Comparison of ENCODE assay signal across 8 cellular contexts in genomic region chr3:69087030-69087791, GRCh38. TPM values are rescaled to one million over a fixed set of nuclear protein-coding genes. Genes with fewer than 3 reads are reported as not detected.
DNase-seq lines count a peak whose midpoint lies in the region; ATAC-seq, FAIRE-seq and TF ChIP-seq lines count a peak whose summit lies in the region.
"Had no signal": no experiment of that assay in that cellular context is flagged by ENCODE, and none has a peak within 500 bp of the region (broad histone marks: within the 10 kb centered on the region; RNA-seq: fewer than 3 reads in every experiment).

No MANE protein-coding gene starts in this region.

- H3K4me1 Mint-ChIP-seq in IgD-negative memory B cell (peaks cover 48 to 66% (median 64%) of the 10 kb centered on the region in 3 donors), endothelial cell (ENCODE audit: unreplicated experiment) (peaks cover 61% of the 10 kb centered on the region)
- peaks cover 75% of the 10 kb centered on the region for H3K4me1 Mint-ChIP-seq in activated naive CD8-positive, alpha-beta T cell treated with anti-CD3 and anti-CD28 coated beads, Interleukin-2, amount 50 U/mL, for 24 hours

- dilution Hi-C loops in keratinocyte (cut with MboI; ENCODE audit: extremely low pct_ligation_motif_present, low sequenced_read_pairs) = no loop called here

- no peaks in the 10 kb centered on the region for H3K9me1 ChIP-seq in keratinocyte (ENCODE audit: control insufficient read depth, extremely low read depth, insufficient read depth, low read length)

- H3K27me3 Mint-ChIP-seq in IgD-negative memory B cell = no peaks in the 10 kb centered on the region
- H3K27me3 Mint-ChIP-seq in activated naive CD8-positive, alpha-beta T cell treated with anti-CD3 and anti-CD28 coated beads, Interleukin-2, amount 50 U/mL, for 24 hours = no peaks in the 10 kb centered on the region
- H3K27me3 Mint-ChIP-seq in endothelial cell (ENCODE audit: unreplicated experiment) = peaks cover 9% of the 10 kb centered on the region

- peak overlapping the region; percentile 87 for H3K4me2 ChIP-seq in keratinocyte (ENCODE audit: control insufficient read depth, extremely low read depth, insufficient read depth, low read depth, low read length)

- H3K4me3 Mint-ChIP-seq in IgD-negative memory B cell = peak overlapping the region; percentile 31 to 81 (median 68)
- peak overlapping the region; percentile 74 for H3K4me3 Mint-ChIP-seq in activated naive CD8-positive, alpha-beta T cell treated with anti-CD3 and anti-CD28 coated beads, Interleukin-2, amount 50 U/mL, for 24 hours
- no peak overlapping the region for H3K4me3 Mint-ChIP-seq in endothelial cell (ENCODE audit: unreplicated experiment)

- H2AFZ ChIP-seq in keratinocyte (ENCODE audit: control insufficient read depth, low read length) = no peak overlapping the region

- peak overlapping the region; percentile 34 to 90 (median 74) for H3K4me3 ChIP-seq in keratinocyte (ENCODE audit: control insufficient read depth in 2 of 3, extremely low read depth in 1 of 3, insufficient read depth in 2 of 3, low read depth in 1 of 3, low read length in 3 of 3)
- H3K4me3 ChIP-seq in subcutaneous abdominal adipose tissue (ENCODE audit: low read depth in 1 of 5, low read length in 5 of 5) = peak overlapping the region in 3 of 5 donors; percentile 29 to 98 (median 97)

- H3K9me3 ChIP-seq in keratinocyte (ENCODE audit: control insufficient read depth, low read depth, low read length) = no peaks in the 10 kb centered on the region
- no peaks in the 10 kb centered on the region for H3K9me3 ChIP-seq in subcutaneous abdominal adipose tissue (ENCODE audit: control insufficient read depth in 5 of 5, low read length in 5 of 5)

- FAIRE-seq in keratinocyte (lab: Jason Lieb, UNC) = no peak

- H3K79me2 ChIP-seq in keratinocyte (ENCODE audit: control insufficient read depth, insufficient read depth, low read length) = peaks cover 50% of the 10 kb centered on the region

- no peak for DNase-seq in activated naive CD8-positive, alpha-beta T cell treated with anti-CD3 and anti-CD28 coated beads, Interleukin-2, amount 50 U/mL, for 24 hours
- DNase-seq in keratinocyte (ENCODE audit: low read depth, low spot score) (no peak), endothelial cell (ENCODE audit: low spot score) (no peak), Ammon's horn (ENCODE audit: low spot score) (no peak)

- no peak for ATAC-seq in activated naive CD8-positive, alpha-beta T cell treated with anti-CD3 and anti-CD28 coated beads, Interleukin-2, amount 50 U/mL, for 24 hours
- ATAC-seq in GM19467 (IDR thresholded peaks at IDR 0.05; ENCODE audit: unreplicated experiment) = no peak

- H3K9me3 Mint-ChIP-seq in IgD-negative memory B cell (no peaks in the 10 kb centered on the region), endothelial cell (ENCODE audit: unreplicated experiment) (no peaks in the 10 kb centered on the region)
- H3K9me3 Mint-ChIP-seq in activated naive CD8-positive, alpha-beta T cell treated with anti-CD3 and anti-CD28 coated beads, Interleukin-2, amount 50 U/mL, for 24 hours = no peaks in the 10 kb centered on the region

- H3K27ac Mint-ChIP-seq in IgD-negative memory B cell = peak overlapping the region in 1 of 3 donors; percentile 78
- peak overlapping the region; percentile 74 for H3K27ac Mint-ChIP-seq in activated naive CD8-positive, alpha-beta T cell treated with anti-CD3 and anti-CD28 coated beads, Interleukin-2, amount 50 U/mL, for 24 hours
- no peak overlapping the region for H3K27ac Mint-ChIP-seq in endothelial cell (ENCODE audit: unreplicated experiment)

- peak overlapping the region; percentile 90 for H3K9ac ChIP-seq in keratinocyte (ENCODE audit: control insufficient read depth, extremely low read depth, insufficient read depth, low read length)
- H3K9ac ChIP-seq in subcutaneous abdominal adipose tissue (ENCODE audit: low read length in 5 of 5) = peak overlapping the region; percentile 48 to 98 (median 62)

- H3K36me3 ChIP-seq in keratinocyte (ENCODE audit: control insufficient read depth in 2 of 2, extremely low read depth in 1 of 2, insufficient read depth in 2 of 2, low read length in 2 of 2) (peaks cover 2 to 3% of the 10 kb centered on the region in 2 experiments), subcutaneous abdominal adipose tissue (ENCODE audit: control insufficient read depth in 5 of 5, insufficient read depth in 5 of 5, low read length in 5 of 5) (peaks cover 0 to 4% (median 0%) of the 10 kb centered on the region in 5 donors)

- no peak for TF ChIP-seq CTCF in keratinocyte (optimal IDR thresholded peaks at IDR 0.05 in 1 of 3, IDR thresholded peaks at IDR 0.05 in 1 of 3, conservative IDR thresholded peaks at IDR 0.05 in 1 of 3; ENCODE audit: extremely low read depth in 1 of 3, insufficient read depth in 2 of 3, low read length in 3 of 3)
- no peak for TF ChIP-seq CTCF in endothelial cell (IDR thresholded peaks at IDR 0.05; ENCODE audit: unreplicated experiment)

- H3K36me3 Mint-ChIP-seq in IgD-negative memory B cell (peaks cover 2% of the 10 kb centered on the region), endothelial cell (ENCODE audit: low read depth, unreplicated experiment) (peaks cover 2% of the 10 kb centered on the region)
- H3K36me3 Mint-ChIP-seq in activated naive CD8-positive, alpha-beta T cell treated with anti-CD3 and anti-CD28 coated beads, Interleukin-2, amount 50 U/mL, for 24 hours (ENCODE audit: low read depth) = peaks cover 21% of the 10 kb centered on the region

- peaks cover 84% of the 10 kb centered on the region for H3K4me1 ChIP-seq in keratinocyte (ENCODE audit: control insufficient read depth, extremely low read depth, insufficient read depth, low read length)
- H3K4me1 ChIP-seq in subcutaneous abdominal adipose tissue (ENCODE audit: control insufficient read depth in 5 of 5, insufficient read depth in 5 of 5, low read length in 5 of 5) = peaks cover 10 to 87% (median 81%) of the 10 kb centered on the region in 5 donors

- H3K27me3 ChIP-seq in keratinocyte (ENCODE audit: control insufficient read depth, extremely low read depth, insufficient read depth, low read length) = no peaks in the 10 kb centered on the region
- no peaks in the 10 kb centered on the region for H3K27me3 ChIP-seq in subcutaneous abdominal adipose tissue (ENCODE audit: control insufficient read depth in 5 of 5, insufficient read depth in 4 of 5, low read length in 5 of 5)

- H4K20me1 ChIP-seq in keratinocyte (ENCODE audit: control insufficient read depth, extremely low read depth, insufficient read depth, low read length) = no peaks in the 10 kb centered on the region

- H3K27ac ChIP-seq in keratinocyte (ENCODE audit: control insufficient read depth, insufficient read depth, low read length) (peak overlapping the region; percentile 94), subcutaneous abdominal adipose tissue (ENCODE audit: low read depth, low read length) (peak overlapping the region; percentile 99)

RNA-seq across cellular contexts. Expression of gene ARL6IP5, which starts 2.5 kb away (rescaled TPM):
- 374 TPM for polyA plus RNA-seq in IgD-negative memory B cell
- polyA plus RNA-seq in keratinocyte = 87.2 to 113 TPM (median 112 TPM) in 3 replicates
- polyA plus RNA-seq in keratinocyte (2011; ENCODE audit: low read depth) = 29.2 TPM
- polyA plus RNA-seq in keratinocyte (2011; cell fraction: cytosol; rRNA removed) = 74.3 and 129 TPM in 2 replicates
- 109 and 146 TPM in 2 replicates for polyA plus RNA-seq in keratinocyte (2011; cell fraction: nucleus; rRNA removed)
- 44.6 and 78.4 TPM in 2 replicates for polyA plus RNA-seq in keratinocyte (2012; ENCODE audit: low replicate concordance)
- polyA minus RNA-seq in keratinocyte = 46.8 to 105 TPM (median 86.8 TPM) in 3 replicates
- polyA minus RNA-seq in keratinocyte (2011; cell fraction: cytosol; rRNA and poly(A)+ RNA removed) = 81.7 TPM
- polyA minus RNA-seq in keratinocyte (2011; cell fraction: nucleus; rRNA and poly(A)+ RNA removed) = 43.5 and 73.1 TPM in 2 replicates
- 86.2 TPM for total RNA-seq in endothelial cell (ENCODE audit: unreplicated experiment)

RNA-seq across cellular contexts. Expression of gene UBA3, which starts 7.0 kb away (rescaled TPM):
- polyA plus RNA-seq in IgD-negative memory B cell = 41.9 TPM
- polyA plus RNA-seq in keratinocyte = 72.0 to 125 TPM (median 81.7 TPM) in 3 replicates
- 35.4 TPM for polyA plus RNA-seq in keratinocyte (2011; ENCODE audit: low read depth)
- 50.4 and 100 TPM in 2 replicates for polyA plus RNA-seq in keratinocyte (2011; cell fraction: cytosol; rRNA removed)
- 95.3 and 116 TPM in 2 replicates for polyA plus RNA-seq in keratinocyte (2011; cell fraction: nucleus; rRNA removed)
- polyA plus RNA-seq in keratinocyte (2012; ENCODE audit: low replicate concordance) = 44.4 and 66.0 TPM in 2 replicates
- polyA minus RNA-seq in keratinocyte = 13.0 to 45.9 TPM (median 30.9 TPM) in 3 replicates
- polyA minus RNA-seq in keratinocyte (2011; cell fraction: cytosol; rRNA and poly(A)+ RNA removed) = 38.8 TPM
- 30.7 and 47.9 TPM in 2 replicates for polyA minus RNA-seq in keratinocyte (2011; cell fraction: nucleus; rRNA and poly(A)+ RNA removed)
- total RNA-seq in endothelial cell (ENCODE audit: unreplicated experiment) = 58.9 TPM

RNA-seq across cellular contexts. Expression of gene TMF1, which starts 35.1 kb away (rescaled TPM):
- polyA plus RNA-seq in IgD-negative memory B cell (43.2 TPM), keratinocyte (8.5 to 13.7 TPM (median 9.6 TPM) in 3 replicates)
- polyA plus RNA-seq in keratinocyte (2011; ENCODE audit: low read depth) = 51.5 TPM
- 6.0 and 9.1 TPM in 2 replicates for polyA plus RNA-seq in keratinocyte (2011; cell fraction: cytosol; rRNA removed)
- 10.6 and 14.8 TPM in 2 replicates for polyA plus RNA-seq in keratinocyte (2011; cell fraction: nucleus; rRNA removed)
- polyA plus RNA-seq in keratinocyte (2012; ENCODE audit: low replicate concordance) = 14.8 and 15.6 TPM in 2 replicates
- polyA minus RNA-seq in keratinocyte = 1.7 to 12.6 TPM (median 12.0 TPM) in 3 replicates
- 7.3 TPM for polyA minus RNA-seq in keratinocyte (2011; cell fraction: cytosol; rRNA and poly(A)+ RNA removed)
- polyA minus RNA-seq in keratinocyte (2011; cell fraction: nucleus; rRNA and poly(A)+ RNA removed) = 13.9 and 26.9 TPM in 2 replicates
- 18.1 TPM for total RNA-seq in endothelial cell (ENCODE audit: unreplicated experiment)

RNA-seq across cellular contexts. Expression of gene LMOD3, which starts 35.2 kb away (rescaled TPM):
- polyA plus RNA-seq in IgD-negative memory B cell = not detected
- not detected in 3 replicates for polyA plus RNA-seq in keratinocyte
- not detected for polyA plus RNA-seq in keratinocyte (2011; ENCODE audit: low read depth)
- polyA plus RNA-seq in keratinocyte (2011; cell fraction: cytosol; rRNA removed) = not detected in 2 replicates
- polyA plus RNA-seq in keratinocyte (2011; cell fraction: nucleus; rRNA removed) = 0.05 TPM in 1 of 2 replicates, not detected in the other
- 0.06 TPM in 1 of 2 replicates, not detected in the other for polyA plus RNA-seq in keratinocyte (2012; ENCODE audit: low replicate concordance)
- not detected in 3 replicates for polyA minus RNA-seq in keratinocyte
- not detected for polyA minus RNA-seq in keratinocyte (2011; cell fraction: cytosol; rRNA and poly(A)+ RNA removed)
- polyA minus RNA-seq in keratinocyte (2011; cell fraction: nucleus; rRNA and poly(A)+ RNA removed) = not detected in 2 replicates
- total RNA-seq in endothelial cell (ENCODE audit: unreplicated experiment) = not detected
- total RNA-seq: dermis microvascular lymphatic vessel endothelial cell had no signal
